In genomic region chr19:14517446-14517839, GRCh38 we compare ENCODE assay signal across 9 cellular contexts. TPM values are rescaled to one million over a fixed set of nuclear protein-coding genes. Genes with fewer than 3 reads are reported as not detected.
DNase-seq lines count a peak whose midpoint lies in the region; ATAC-seq and TF ChIP-seq lines count a peak whose summit lies in the region.
"Had no signal": no experiment of that assay in that cellular context is flagged by ENCODE, and none has a peak within 500 bp of the region (broad histone marks: within the 10 kb centered on the region; RNA-seq: fewer than 3 reads in every experiment).

No MANE protein-coding gene starts in this region.

- H3F3A ChIP-seq in SK-N-SH (replicated peaks; ENCODE audit: insufficient read depth), result peaks cover 42% of the 10 kb centered on the region

- TF ChIP-seq POLR2A in gastroesophageal sphincter (IDR thresholded peaks at IDR 0.05), result no peak

- no peak for TF ChIP-seq RAD21 in SK-N-SH (IDR thresholded peaks at IDR 0.05; ENCODE audit: low read length)

- H3K27ac ChIP-seq in SK-N-SH (ENCODE audit: low read depth in 2 of 2, low read length in 1 of 2), result peak overlapping the region; percentile 93 to 96; a peak in 3 of 4 replicates
- H3K27ac ChIP-seq in gastroesophageal sphincter, result peak overlapping the region; percentile 96 to 99 (median 98)

- no peak overlapping the region for H2AFZ ChIP-seq in SK-N-SH (ENCODE audit: low read depth)

- peak overlapping the region; percentile 95 for H3K4me2 ChIP-seq in SK-N-SH

- peaks cover 22 to 29% of the 10 kb centered on the region in 2 experiments for H3K36me3 ChIP-seq in SK-N-SH (replicated peaks in 1 of 2; ENCODE audit: control insufficient read depth in 1 of 2, insufficient read depth in 2 of 2, low read length in 1 of 2)
- peaks cover 0 to 41% of the 10 kb centered on the region in 2 donors for H3K36me3 ChIP-seq in gastroesophageal sphincter

- 0% methylated on average over 11 of the region's 32 CpGs for WGBS in SK-N-SH (ENCODE audit: low lambda C conversion rate)
- 2% methylated on average over 9 of the region's 32 CpGs; no CpG with 5 or more reads in 1 of the 2 donors for WGBS in gastroesophageal sphincter (ENCODE audit: low coverage in 1 of 2), 2 donors

- no peak; the same call in 2 of the 3 replicates for ATAC-seq in SK-N-SH treated with all-trans-retinoic acid at 6 μM for 48 hours
- no peak for ATAC-seq in gastroesophageal sphincter
- no peak for ATAC-seq in HG02970 (IDR thresholded peaks at IDR 0.05; ENCODE audit: low FRiP score, unreplicated experiment)

- CTCF ChIA-PET in SK-N-SH (lab: Yijun Ruan, JAX), result interaction anchor here (1.4 to 3.8 kb wide), 6 partner anchors 11 to 169 kb away, joined by 3 to 30 read pairs (median 5); no protein-coding TSS in a partner anchor

- H3K9ac ChIP-seq in SK-N-SH, result peak overlapping the region; percentile 99

- H3K27me3 ChIP-seq in SK-N-SH (ENCODE audit: insufficient read depth), result no peaks in the 10 kb centered on the region
- no peaks in the 10 kb centered on the region for H3K27me3 ChIP-seq in gastroesophageal sphincter

- peaks cover 24 to 39% of the 10 kb centered on the region in 2 experiments; a peak in 3 of 4 replicates for H3K4me1 ChIP-seq in SK-N-SH (ENCODE audit: control insufficient read depth in 1 of 2, insufficient read depth in 2 of 2, low read depth in 1 of 2, low read length in 1 of 2)
- peaks cover 0 to 50% (median 30%) of the 10 kb centered on the region in 3 donors for H3K4me1 ChIP-seq in gastroesophageal sphincter

- DNase-seq in SK-N-SH, result no peak
- no peak for DNase-seq in skeletal muscle cell (ENCODE audit: low read depth)
- DNase-seq in NCI-H2171 treated with DMSO at 0.1 percent for 48 hours (lab: John Stamatoyannopoulos, UW), result no peak
- DNase-seq in NCI-H1694 treated with DMSO at 0.1 percent for 48 hours (lab: John Stamatoyannopoulos, UW), result no peak

- no peak for TF ChIP-seq EP300 in SK-N-SH (IDR thresholded peaks at IDR 0.05; ENCODE audit: borderline replicate concordance in 1 of 2, low read depth in 1 of 2, low read length in 1 of 2)
- no peak for TF ChIP-seq EP300 in gastroesophageal sphincter (IDR thresholded peaks at IDR 0.05)

- no peak for TF ChIP-seq CTCF in SK-N-SH (IDR thresholded peaks at IDR 0.05)
- TF ChIP-seq CTCF in WI38 (IDR thresholded peaks at IDR 0.05; ENCODE audit: low read depth, low read length), result no peak
- TF ChIP-seq CTCF in gastroesophageal sphincter (IDR thresholded peaks at IDR 0.05), result no peak

- H3K4me3 ChIP-seq in SK-N-SH (ENCODE audit: low read depth in 2 of 2, low read length in 1 of 2), result peak overlapping the region; percentile 87 to 90
- H3K4me3 ChIP-seq in WI38 (ENCODE audit: low read depth, low read length), result peak overlapping the region; percentile 92
- H3K4me3 ChIP-seq in gastroesophageal sphincter, result peak overlapping the region; percentile 82 to 94
- H3K4me3 ChIP-seq in skeletal muscle cell (ENCODE audit: low read depth, low read length), result peak overlapping the region; percentile 90

- POLR2A ChIA-PET in SK-N-SH (lab: Yijun Ruan, JAX), result interaction anchor here (0.9 to 1.5 kb wide), 6 partner anchors 21 to 678 kb away, joined by 3 to 15 read pairs (median 3); partner anchors contain the start of genes ASF1B and GIPC1

- H3K9me3 ChIP-seq in SK-N-SH (no peaks in the 10 kb centered on the region), gastroesophageal sphincter (no peaks in the 10 kb centered on the region)

- H4K20me1 ChIP-seq in SK-N-SH (ENCODE audit: insufficient read depth), result peaks cover 36% of the 10 kb centered on the region

- peaks cover 44% of the 10 kb centered on the region for H3K79me2 ChIP-seq in SK-N-SH (ENCODE audit: insufficient read depth)

- no peaks in the 10 kb centered on the region for H3K9me2 ChIP-seq in SK-N-SH

TF ChIP-seq in SK-N-SH, 30 proteins besides CTCF, POLR2A, EP300 and RAD21 (continues in another document):
- TF ChIP-seq USF1 (IDR thresholded peaks at IDR 0.05; ENCODE audit: borderline replicate concordance, low read depth) (no peak), MXI1 (IDR thresholded peaks at IDR 0.05; ENCODE audit: low read depth, low read length) (no peak), USF2 (IDR thresholded peaks at IDR 0.05; ENCODE audit: borderline replicate concordance, low read depth, low read length) (no peak), RCOR1 (IDR thresholded peaks at IDR 0.05; ENCODE audit: low read length) (no peak), RXRA (IDR thresholded peaks at IDR 0.05; ENCODE audit: borderline replicate concordance, low read depth) (no peak), FOXJ3 (CRISPR knock-in tag; IDR thresholded peaks at IDR 0.05) (no peak), NFIC (IDR thresholded peaks at IDR 0.05; ENCODE audit: borderline replicate concordance) (no peak)

TF ChIP-seq in SK-N-SH treated with all-trans-retinoic acid at 6 μM for 48 hours, 23 proteins besides CTCF, POLR2A, EP300 and RAD21:
- TF ChIP-seq TOX (CRISPR knock-in tag; IDR thresholded peaks at IDR 0.05; ENCODE audit: borderline replicate concordance) (no peak), ZFP30 (CRISPR knock-in tag; IDR thresholded peaks at IDR 0.05) (no peak), ZNF70 (CRISPR knock-in tag; IDR thresholded peaks at IDR 0.05) (no peak), CREB5 (CRISPR knock-in tag; IDR thresholded peaks at IDR 0.05; ENCODE audit: low read depth) (no peak), PPARA (CRISPR knock-in tag; IDR thresholded peaks at IDR 0.05; ENCODE audit: borderline replicate concordance) (no peak), ZNF8 (CRISPR knock-in tag; IDR thresholded peaks at IDR 0.05) (no peak)

RNA-seq across cellular contexts. Expression of gene DNAJB1, which starts 0.8 kb away (rescaled TPM):
- 95.7 and 103 TPM in 2 replicates for polyA plus RNA-seq in SK-N-SH (2012; rRNA removed)
- 95.9 and 110 TPM in 2 replicates for polyA plus RNA-seq in SK-N-SH (2012; cell fraction: cytosol; rRNA removed)
- polyA plus RNA-seq in SK-N-SH (2012; cell fraction: nucleus; rRNA removed), result 65.8 and 66.3 TPM in 2 replicates
- total RNA-seq in gastroesophageal sphincter, result 10 to 100 TPM; 59.3 to 72.8 (median 68.2) TPM

RNA-seq across cellular contexts. Expression of gene TECR, which starts 12.0 kb away (rescaled TPM):
- 87.9 and 110 TPM in 2 replicates for polyA plus RNA-seq in SK-N-SH (2012; rRNA removed)
- 32.4 and 57.6 TPM in 2 replicates for polyA plus RNA-seq in SK-N-SH (2012; cell fraction: cytosol; rRNA removed)
- polyA plus RNA-seq in SK-N-SH (2012; cell fraction: nucleus; rRNA removed), result 142 and 144 TPM in 2 replicates
- 10 to 100 TPM; 21.3 to 27.2 (median 24.3) TPM for total RNA-seq in gastroesophageal sphincter

RNA-seq across cellular contexts. Expression of gene GIPC1, which starts 21.5 kb away (rescaled TPM):
- polyA plus RNA-seq in SK-N-SH (2012; rRNA removed), result 138 and 144 TPM in 2 replicates
- 64.3 and 109 TPM in 2 replicates for polyA plus RNA-seq in SK-N-SH (2012; cell fraction: cytosol; rRNA removed)
- 108 and 111 TPM in 2 replicates for polyA plus RNA-seq in SK-N-SH (2012; cell fraction: nucleus; rRNA removed)
- total RNA-seq in gastroesophageal sphincter, result 100 to 1,000 TPM in 1 of 4 donors, 10 to 100 TPM in 3; 63.8 to 115 (median 78.3) TPM

RNA-seq across cellular contexts. Expression of gene PTGER1, which starts 42.3 kb away (rescaled TPM):
- 4.6 and 6.0 TPM in 2 replicates for polyA plus RNA-seq in SK-N-SH (2012; rRNA removed)
- 2.0 and 3.4 TPM in 2 replicates for polyA plus RNA-seq in SK-N-SH (2012; cell fraction: cytosol; rRNA removed)
- polyA plus RNA-seq in SK-N-SH (2012; cell fraction: nucleus; rRNA removed), result 2.4 and 3.9 TPM in 2 replicates
- 1 to 10 TPM in 2 of 4 donors, under 1 TPM in 2; 0.23 to 4.6 (median 1.3) TPM for total RNA-seq in gastroesophageal sphincter
- total RNA-seq: Daoy had no signal

RNA-seq across cellular contexts. Expression of gene NDUFB7, which starts 54.4 kb away (rescaled TPM):
- polyA plus RNA-seq in SK-N-SH (2012; rRNA removed), result 458 and 465 TPM in 2 replicates
- polyA plus RNA-seq in SK-N-SH (2012; cell fraction: cytosol; rRNA removed), result 199 and 306 TPM in 2 replicates
- polyA plus RNA-seq in SK-N-SH (2012; cell fraction: nucleus; rRNA removed), result 166 and 323 TPM in 2 replicates
- 100 to 1,000 TPM; 251 to 393 (median 330) TPM for total RNA-seq in gastroesophageal sphincter
